In genomic region chr19:51948979-51949378, GRCh38 we compare ENCODE assay signal across 11 cellular contexts. TPM values are rescaled to one million over a fixed set of nuclear protein-coding genes. Genes with fewer than 3 reads are reported as not detected.
DNase-seq lines count a peak whose midpoint lies in the region; TF ChIP-seq lines count a peak whose summit lies in the region.
"Had no signal": no experiment of that assay in that cellular context is flagged by ENCODE, and none has a peak within 500 bp of the region (broad histone marks: within the 10 kb centered on the region; RNA-seq: fewer than 3 reads in every experiment).

No MANE protein-coding gene starts in this region.

- H3K27me3 Mint-ChIP-seq in nephron progenitor cell (ENCODE audit: low read depth, poor library complexity) (peaks cover 3% of the 10 kb centered on the region), type B pancreatic cell (no peaks in the 10 kb centered on the region)
- H3K27me3 Mint-ChIP-seq: effector memory CD8-positive, alpha-beta T cell had no signal

- TF ChIP-seq CTCF in BE2C (IDR thresholded peaks at IDR 0.05; ENCODE audit: low read depth, low read length) (no peak), nephron progenitor cell (IDR thresholded peaks at IDR 0.05) (no peak), type B pancreatic cell (conservative IDR thresholded peaks at IDR 0.05) (no peak)

- no peaks in the 10 kb centered on the region for H3K4me1 ChIP-seq in BE2C
- H3K4me1 ChIP-seq: Caco-2 had no signal

- peaks cover 7% of the 10 kb centered on the region for H3K36me3 ChIP-seq in BE2C

- H3K4me1 Mint-ChIP-seq in nephron progenitor cell, result no peaks in the 10 kb centered on the region
- no peaks in the 10 kb centered on the region for H3K4me1 Mint-ChIP-seq in type B pancreatic cell (ENCODE audit: unreplicated experiment)

- peaks cover 12% of the 10 kb centered on the region for H3K9me3 ChIP-seq in BE2C

- H3K9me3 Mint-ChIP-seq in nephron progenitor cell (peaks cover 92% of the 10 kb centered on the region), type B pancreatic cell (peaks cover 38% of the 10 kb centered on the region)

- H3K36me3 Mint-ChIP-seq in nephron progenitor cell (ENCODE audit: low read depth) (peaks cover 90% of the 10 kb centered on the region), type B pancreatic cell (peaks cover 39% of the 10 kb centered on the region)

- peak overlapping the region; percentile 36 for H3K4me3 ChIP-seq in BE2C (ENCODE audit: low read depth, low read length)

- H3K4me3 Mint-ChIP-seq in nephron progenitor cell (no peak overlapping the region), type B pancreatic cell (no peak overlapping the region)
- H3K4me3 Mint-ChIP-seq: effector memory CD8-positive, alpha-beta T cell had no signal

- H3K27me3 ChIP-seq in BE2C, result no peaks in the 10 kb centered on the region

- DNase-seq in BE2C, result peak; percentile 61
- DNase-seq in caudate nucleus (lab: John Stamatoyannopoulos, UW), result peak in 52 of 61 donors; percentile 0 to 73 (median 34)
- peak; percentile 42 for DNase-seq in medulla oblongata (ENCODE audit: extremely low spot score)
- no peak for DNase-seq in nephron progenitor cell
- no peak for DNase-seq in type B pancreatic cell (ENCODE audit: extremely low spot score, unreplicated experiment)
- no peak for DNase-seq in CD1c-positive myeloid dendritic cell (ENCODE audit: extremely low spot score)
- DNase-seq: Caco-2; effector memory CD8-positive, alpha-beta T cell; NCI-H1105; stimulated activated naive CD4-positive, alpha-beta T cell treated with Interleukin-2 at 50 U/mL for 16 hours had no signal

- H3K27ac Mint-ChIP-seq in nephron progenitor cell, result no peak overlapping the region
- H3K27ac Mint-ChIP-seq in type B pancreatic cell, result no peak overlapping the region
- H3K27ac Mint-ChIP-seq: activated T-helper 2 cell treated with anti-CD3 and anti-CD28 coated beads, Interferon-gamma antibody, Interleukin-2, Interleukin-4, amounts not matched to agents 10 μg/mL and 5 μg/mL and 100 μg/mL, durations not matched to agents 14 hours and 24 hours and 36 hours; effector memory CD8-positive, alpha-beta T cell had no signal

- H3K27ac ChIP-seq in caudate nucleus (ENCODE audit: low read depth, low read length), result no peak overlapping the region

RNA-seq across cellular contexts. Expression of gene ZNF613, which starts 21.7 kb away (rescaled TPM):
- polyA plus RNA-seq in BE2C (2012; ENCODE audit: insufficient read depth, insufficient read length, low read depth), result 5.0 TPM
- total RNA-seq in type B pancreatic cell (ENCODE audit: low replicate concordance), result 8.9 and 9.3 TPM in 2 replicates

RNA-seq across cellular contexts. Expression of gene ZNF350, which starts 37.7 kb away (rescaled TPM):
- 6.7 TPM for polyA plus RNA-seq in BE2C (2012; ENCODE audit: insufficient read depth, insufficient read length, low read depth)
- total RNA-seq in type B pancreatic cell (ENCODE audit: low replicate concordance), result 10.4 and 14.2 TPM in 2 replicates

RNA-seq across cellular contexts. Expression of gene ZNF649, which starts 44.2 kb away (rescaled TPM):
- 5.4 TPM for polyA plus RNA-seq in BE2C (2012; ENCODE audit: insufficient read depth, insufficient read length, low read depth)
- 23.6 and 28.8 TPM in 2 replicates for total RNA-seq in type B pancreatic cell (ENCODE audit: low replicate concordance)

RNA-seq across cellular contexts. Expression of gene ZNF615, which starts 59.0 kb away (rescaled TPM):
- polyA plus RNA-seq in BE2C (2012; ENCODE audit: insufficient read depth, insufficient read length, low read depth), result 3.6 TPM
- 10.6 and 14.2 TPM in 2 replicates for total RNA-seq in type B pancreatic cell (ENCODE audit: low replicate concordance)

Comparison
In these comparisons a context has a peak if more than half of its experiments do, and no peak if none do; other contexts are left out.
1. DNase-seq: peak in BE2C (single experiment), caudate nucleus (52 of 61) and medulla oblongata (single experiment); none in nephron progenitor cell (single experiment), type B pancreatic cell (single experiment) and CD1c-positive myeloid dendritic cell (single experiment).